ENCODE assay signal across 1 cellular context in the genomic region with DNA sequence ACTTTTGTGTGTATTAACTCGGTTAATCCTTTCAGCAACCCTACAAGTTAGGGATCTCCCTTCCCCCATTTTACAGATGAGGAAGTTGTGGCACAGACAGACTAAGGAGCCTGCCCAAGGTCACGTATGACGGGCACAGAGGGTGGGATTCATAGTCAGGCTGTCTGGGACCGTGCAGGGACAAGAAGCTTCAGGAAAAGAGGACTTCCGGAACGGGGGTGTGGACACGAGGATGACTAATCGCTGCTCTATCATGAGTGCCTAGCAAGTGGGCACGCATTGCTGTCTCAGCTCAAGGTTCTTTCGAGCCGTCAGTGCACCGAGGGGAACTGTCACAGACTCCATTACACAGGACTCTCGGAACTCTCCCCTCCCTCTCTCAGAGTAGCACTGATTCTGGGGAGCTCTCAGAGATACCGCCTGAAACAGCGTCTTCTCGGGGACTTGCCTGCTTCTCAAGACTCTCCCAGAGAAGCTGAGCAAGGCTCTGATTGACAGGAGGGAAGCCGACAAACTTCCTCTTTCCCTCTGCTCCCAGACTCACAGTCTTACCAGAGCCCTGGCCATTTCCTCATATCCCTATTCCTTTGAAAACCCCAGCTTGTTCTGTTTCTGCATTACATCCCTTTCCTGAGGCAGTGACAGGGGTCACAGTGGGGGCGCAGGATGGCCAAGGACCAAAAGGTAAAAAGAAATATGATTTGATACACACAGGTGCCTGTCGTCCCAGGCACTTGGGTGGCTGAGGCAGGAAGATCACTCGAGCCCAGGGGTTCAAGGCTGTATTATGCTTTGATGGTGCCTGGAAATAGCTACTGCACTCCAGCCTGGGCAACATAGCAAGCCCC.
TF ChIP-seq lines count a peak whose summit lies in the region.

No MANE protein-coding gene starts in this region.

TF ChIP-seq in WTC11, 78 proteins besides CTCF, POLR2A, EP300 and RAD21 (continued from another document):
- TF ChIP-seq, protein P1, sequence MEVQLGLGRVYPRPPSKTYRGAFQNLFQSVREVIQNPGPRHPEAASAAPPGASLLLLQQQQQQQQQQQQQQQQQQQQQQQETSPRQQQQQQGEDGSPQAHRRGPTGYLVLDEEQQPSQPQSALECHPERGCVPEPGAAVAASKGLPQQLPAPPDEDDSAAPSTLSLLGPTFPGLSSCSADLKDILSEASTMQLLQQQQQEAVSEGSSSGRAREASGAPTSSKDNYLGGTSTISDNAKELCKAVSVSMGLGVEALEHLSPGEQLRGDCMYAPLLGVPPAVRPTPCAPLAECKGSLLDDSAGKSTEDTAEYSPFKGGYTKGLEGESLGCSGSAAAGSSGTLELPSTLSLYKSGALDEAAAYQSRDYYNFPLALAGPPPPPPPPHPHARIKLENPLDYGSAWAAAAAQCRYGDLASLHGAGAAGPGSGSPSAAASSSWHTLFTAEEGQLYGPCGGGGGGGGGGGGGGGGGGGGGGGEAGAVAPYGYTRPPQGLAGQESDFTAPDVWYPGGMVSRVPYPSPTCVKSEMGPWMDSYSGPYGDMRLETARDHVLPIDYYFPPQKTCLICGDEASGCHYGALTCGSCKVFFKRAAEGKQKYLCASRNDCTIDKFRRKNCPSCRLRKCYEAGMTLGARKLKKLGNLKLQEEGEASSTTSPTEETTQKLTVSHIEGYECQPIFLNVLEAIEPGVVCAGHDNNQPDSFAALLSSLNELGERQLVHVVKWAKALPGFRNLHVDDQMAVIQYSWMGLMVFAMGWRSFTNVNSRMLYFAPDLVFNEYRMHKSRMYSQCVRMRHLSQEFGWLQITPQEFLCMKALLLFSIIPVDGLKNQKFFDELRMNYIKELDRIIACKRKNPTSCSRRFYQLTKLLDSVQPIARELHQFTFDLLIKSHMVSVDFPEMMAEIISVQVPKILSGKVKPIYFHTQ (CRISPR knock-in tag; IDR thresholded peaks at IDR 0.05), result no peak
- no peak for TF ChIP-seq TP53 (CRISPR knock-in tag; IDR thresholded peaks at IDR 0.05)
